19 cellular contexts compared by ENCODE assay signal in the genomic region with DNA sequence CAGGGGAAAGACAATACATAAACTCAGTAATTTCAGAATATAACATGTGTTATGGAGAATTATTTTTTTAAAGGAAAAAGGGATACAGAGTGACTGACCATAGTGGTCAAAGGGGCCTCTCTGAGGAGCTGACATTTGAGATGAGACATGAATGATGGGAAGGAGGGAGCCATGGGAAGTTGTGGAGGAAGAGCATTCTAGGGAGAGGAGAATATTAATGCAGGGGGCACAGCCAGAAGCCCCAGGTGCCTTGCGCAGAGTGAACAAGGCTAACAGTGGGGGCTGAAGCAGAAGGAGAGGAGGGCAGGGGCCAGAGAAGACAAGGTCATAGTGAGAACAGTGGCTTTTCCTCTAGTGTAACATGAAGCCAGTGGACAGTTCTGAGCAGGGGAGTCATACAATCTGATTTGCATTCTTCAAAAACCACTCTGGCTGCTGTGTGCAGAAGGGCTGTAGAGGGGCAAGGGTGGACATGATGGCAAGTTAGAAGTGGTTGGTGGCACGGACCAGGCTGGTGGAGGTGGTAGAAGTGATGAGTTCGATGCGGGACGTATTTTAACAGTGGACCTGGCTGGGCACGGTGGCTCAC. TPM values are rescaled to one million over a fixed set of nuclear protein-coding genes. Genes with fewer than 3 reads are reported as not detected.
A peak's percentile ranks its signal among the peaks of the same experiment; 100 is the strongest.
DNase-seq lines count a peak whose midpoint lies in the region; ATAC-seq, FAIRE-seq and TF ChIP-seq lines count a peak whose summit lies in the region.
"Had no signal": no experiment of that assay in that cellular context is flagged by ENCODE, and none has a peak within 500 bp of the region (broad histone marks: within the 10 kb centered on the region; RNA-seq: fewer than 3 reads in every experiment).

No MANE protein-coding gene starts in this region.

- H3K79me1 ChIP-seq in IMR-90 (ENCODE audit: low read depth in 1 of 2, low read length in 2 of 2), result no peaks in the 10 kb centered on the region

- 89% methylated on average over 6 of the region's 6 CpGs for WGBS in A549 (ENCODE audit: missing lambda C conversion rate)
- WGBS in IMR-90 (ENCODE audit: extremely low coverage in 2 of 2, insufficient read length in 1 of 2), 2 experiments, result 100% methylated on average over 1 of the region's 6 CpGs; no CpG with 5 or more reads in 1 of the 2 experiments
- WGBS in K562 (ENCODE audit: insufficient coverage, low coverage, missing lambda C conversion rate), result 0% methylated on average over 6 of the region's 6 CpGs

- H3K4me1 Mint-ChIP-seq in neural progenitor cell, result peaks cover 19% of the 10 kb centered on the region

- H2AK9ac ChIP-seq in IMR-90 (replicated peaks; ENCODE audit: low read depth, low read length, poor library complexity), result peak overlapping the region; percentile 78

- H3K4ac ChIP-seq in IMR-90 (ENCODE audit: low read depth, low read length), result no peak overlapping the region

- no peak overlapping the region for H3K56ac ChIP-seq in IMR-90 (ENCODE audit: extremely low read depth, insufficient read depth, low read length)

- H3K4me1 ChIP-seq in A549 (peaks cover 13% of the 10 kb centered on the region), IMR-90 (ENCODE audit: control insufficient read depth, insufficient read depth, low read length) (no peaks in the 10 kb centered on the region), K562 (replicated peaks in 1 of 2; ENCODE audit: control insufficient read depth in 2 of 2, insufficient read depth in 2 of 2, low read length in 2 of 2) (0 out of 5 replicates have a peak, but pooled peaks cover 0 to 4% of the 10 kb centered on the region in 2 experiments), neural progenitor cell (peaks cover 10% of the 10 kb centered on the region)
- H3K4me1 ChIP-seq: BLaER1 had no signal

- no peak overlapping the region for H4K5ac ChIP-seq in IMR-90 (ENCODE audit: low read depth, low read length)

- H3K23ac ChIP-seq in IMR-90 (ENCODE audit: low read depth, low read length), result no peak overlapping the region

- no peak overlapping the region for H3K4me3 ChIP-seq in A549
- no peak overlapping the region for H3K4me3 ChIP-seq in IMR-90 (ENCODE audit: insufficient read depth, low read depth, low read length)
- H3K4me3 ChIP-seq in K562, result no peak overlapping the region
- no peak overlapping the region for H3K4me3 ChIP-seq in neural progenitor cell
- H3K4me3 ChIP-seq: BLaER1 had no signal

- H3K9me1 ChIP-seq in IMR-90 (ENCODE audit: insufficient read depth, low read length) (no peaks in the 10 kb centered on the region), K562 (ENCODE audit: control insufficient read depth, insufficient read depth, low read length) (no peaks in the 10 kb centered on the region)

- no peak overlapping the region for H4K8ac ChIP-seq in IMR-90 (ENCODE audit: low read depth in 2 of 2, low read length in 2 of 2)

- TF ChIP-seq CTCF in A549 (IDR thresholded peaks at IDR 0.05) (no peak), IMR-90 (conservative IDR thresholded peaks at IDR 0.05; ENCODE audit: low read depth, low read length) (no peak), K562 (IDR thresholded peaks at IDR 0.05 in 2 of 3, conservative IDR thresholded peaks at IDR 0.05 in 1 of 3; ENCODE audit: insufficient read depth in 2 of 3, low read depth in 1 of 3, low read length in 3 of 3) (no peak), neural progenitor cell (IDR thresholded peaks at IDR 0.05) (no peak), D721Med (IDR thresholded peaks at IDR 0.05; ENCODE audit: insufficient read depth, missing control alignments) (no peak)

- H3K27ac Mint-ChIP-seq in neural progenitor cell, result peak overlapping the region; percentile 42
- H3K27ac Mint-ChIP-seq: CD4-positive, alpha-beta memory T cell had no signal

- no peak overlapping the region for H3K4me3 Mint-ChIP-seq in neural progenitor cell
- H3K4me3 Mint-ChIP-seq: CD4-positive, alpha-beta memory T cell had no signal

- H3K4me2 ChIP-seq in A549, result no peak overlapping the region
- no peak overlapping the region for H3K4me2 ChIP-seq in IMR-90 (ENCODE audit: low read depth, low read length)
- no peak overlapping the region for H3K4me2 ChIP-seq in K562 (ENCODE audit: insufficient read depth, low read length)
- H3K4me2 ChIP-seq in neural progenitor cell, result no peak overlapping the region
- H3K4me2 ChIP-seq: BLaER1, KMS-11 had no signal

- no peak for DNase-seq in A549 (ENCODE audit: low read depth in 1 of 2, low spot score in 1 of 2)
- DNase-seq in IMR-90, result no peak
- DNase-seq in K562 (ENCODE audit: extremely low read depth in 1 of 4, low spot score in 3 of 4), result no peak
- DNase-seq in neural progenitor cell (ENCODE audit: low spot score), result no peak
- DNase-seq in left ventricle myocardium superior, result no peak
- DNase-seq in DMS153 treated with DMSO at 0.1 percent for 48 hours (lab: John Stamatoyannopoulos, UW; ENCODE audit: unreplicated experiment), result no peak
- DNase-seq in D721Med (ENCODE audit: insufficient read length, low spot score), result no peak
- DNase-seq: CD4-positive, alpha-beta memory T cell; NCI-H1048; NCI-H1694; NCI-H446 treated with DMSO at 0.1 percent for 48 hours; SHP77 treated with DMSO at 0.1 percent for 48 hours; SW 1271 had no signal

- no peak overlapping the region for H2BK15ac ChIP-seq in IMR-90 (ENCODE audit: low read depth, low read length)

- CTCF ChIA-PET in A549 (lab: Yijun Ruan, JAX), result interaction anchor here (1.1 to 2.3 kb wide), 3 partner anchors 13 to 176 kb away, joined by 4 to 11 read pairs (median 6); no protein-coding TSS in a partner anchor
- CTCF ChIA-PET in IMR-90 (lab: Yijun Ruan, JAX), result interaction anchor here (0.7 kb wide), 1 partner anchor 136 kb away, joined by 3 read pairs; no protein-coding TSS in a partner anchor
- CTCF ChIA-PET in K562 (lab: Yijun Ruan, JAX; ENCODE audit: low intra/inter-chr PET ratio), result no interaction called here

- no peak overlapping the region for H4K91ac ChIP-seq in IMR-90 (ENCODE audit: insufficient read depth, low read depth, low read length)

- no TSS peak for BruUV-seq in IMR-90 (replicated peaks; lab: Mats Ljungman, UMichigan)
- no TSS peak for BruUV-seq in K562 (replicated peaks; lab: Mats Ljungman, UMichigan)

- H3K27me3 Mint-ChIP-seq in neural progenitor cell (ENCODE audit: insufficient read depth, low read depth), result peaks cover 13% of the 10 kb centered on the region

- dilution Hi-C loops in IMR-90 (cut with HindIII; ENCODE audit: low sequenced_read_pairs, unreplicated experiment), result no loop called here

- H2BK120ac ChIP-seq in IMR-90 (ENCODE audit: low read depth, low read length), result no peak overlapping the region

- no peaks in the 10 kb centered on the region for H3K36me3 Mint-ChIP-seq in neural progenitor cell
- H3K36me3 Mint-ChIP-seq: CD4-positive, alpha-beta memory T cell had no signal

- H3K9ac ChIP-seq in IMR-90 (ENCODE audit: low read depth, low read length) (no peak overlapping the region), K562 (ENCODE audit: insufficient read depth in 1 of 2, low read depth in 2 of 2, low read length in 2 of 2) (no peak overlapping the region), neural progenitor cell (no peak overlapping the region)
- H3K9ac ChIP-seq: BLaER1, KMS-11 had no signal

- TF ChIP-seq EP300 in A549 (IDR thresholded peaks at IDR 0.05), result no peak
- no peak for TF ChIP-seq EP300 in K562 (IDR thresholded peaks at IDR 0.05; ENCODE audit: low read length)

- peaks cover 2% of the 10 kb centered on the region for H3K9me3 Mint-ChIP-seq in neural progenitor cell

- H3K18ac ChIP-seq in IMR-90 (ENCODE audit: low read depth, low read length), result no peak overlapping the region

- in situ Hi-C loops in IMR-90 (cut with MboI; ENCODE audit: low sequenced_read_pairs), result no loop called here
- in situ Hi-C loops in K562 (cut with MboI), result no loop called here

- H3K27ac ChIP-seq in A549 (peak overlapping the region in 1 of 2 experiments; percentile 62; a peak in 1 of 6 replicates), IMR-90 (ENCODE audit: insufficient read depth, low read length) (no peak overlapping the region), K562 (ENCODE audit: extremely low read depth, low read depth, low read length) (no peak overlapping the region), neural progenitor cell (no peak overlapping the region)
- H3K27ac ChIP-seq: BLaER1, KMS-11 had no signal

- H2AFZ ChIP-seq in IMR-90 (replicated peaks; ENCODE audit: low read length, poor library complexity) (no peak overlapping the region), K562 (ENCODE audit: low read depth, low read length) (no peak overlapping the region), neural progenitor cell (replicated peaks) (no peak overlapping the region)

- H2AK5ac ChIP-seq in IMR-90 (ENCODE audit: low read depth, low read length), result no peak overlapping the region

- H3F3A ChIP-seq in neural progenitor cell (ENCODE audit: low read depth), result peaks cover 3% of the 10 kb centered on the region

- H3K14ac ChIP-seq in IMR-90 (replicated peaks; ENCODE audit: low read depth, low read length), result no peak overlapping the region

- H4K20me1 ChIP-seq in IMR-90 (ENCODE audit: insufficient read depth, low read length) (no peaks in the 10 kb centered on the region; the same call in 1 of the 2 replicates), K562 (replicated peaks; ENCODE audit: control insufficient read depth, insufficient read depth, low read length) (peaks cover 4% of the 10 kb centered on the region; the same call in 1 of the 2 replicates), neural progenitor cell (ENCODE audit: low read depth) (no peaks in the 10 kb centered on the region)
- H4K20me1 ChIP-seq: BLaER1 had no signal

- H2BK5ac ChIP-seq in IMR-90 (ENCODE audit: low read depth, low read length, poor library complexity, severe bottlenecking), result no peak overlapping the region

- no peak overlapping the region for H2BK20ac ChIP-seq in IMR-90 (ENCODE audit: low read depth, low read length)

- intact Hi-C loops in IMR-90 (cut with micrococcal nuclease) (no loop called here), K562 (cut with micrococcal nuclease) (no loop called here), left ventricle myocardium superior (cut with micrococcal nuclease) (no loop called here)

- no peaks in the 10 kb centered on the region for H3K36me3 ChIP-seq in IMR-90 (ENCODE audit: control insufficient read depth, insufficient read depth, low read length)
- no peaks in the 10 kb centered on the region for H3K36me3 ChIP-seq in K562 (ENCODE audit: control insufficient read depth, insufficient read depth, low read length)
- no peaks in the 10 kb centered on the region for H3K36me3 ChIP-seq in neural progenitor cell
- H3K36me3 ChIP-seq: BLaER1 had no signal

- H3K9me3 ChIP-seq in A549 (no peaks in the 10 kb centered on the region), IMR-90 (ENCODE audit: control insufficient read depth, insufficient read depth, low read length) (peaks cover 2% of the 10 kb centered on the region; the same call in 1 of the 2 replicates), K562 (replicated peaks; ENCODE audit: control insufficient read depth, insufficient read depth, low read depth, low read length) (no peaks in the 10 kb centered on the region), neural progenitor cell (ENCODE audit: low read depth) (no peaks in the 10 kb centered on the region)

- POLR2A ChIA-PET in A549 (lab: Yijun Ruan, JAX), result no interaction called here
- POLR2A ChIA-PET in IMR-90 (lab: Charles Lee; ENCODE audit: unreplicated experiment), result no interaction called here
- POLR2A ChIA-PET in K562 (lab: Yijun Ruan, JAX), result interaction anchor here (0.6 kb wide), 1 partner anchor 285 kb away, joined by 3 read pairs; no protein-coding TSS in a partner anchor

- TF ChIP-seq POLR2A in A549 (IDR thresholded peaks at IDR 0.05; ENCODE audit: low read length), result no peak
- no peak for TF ChIP-seq POLR2A in IMR-90 (IDR thresholded peaks at IDR 0.05; ENCODE audit: low read depth, low read length)
- no peak for TF ChIP-seq POLR2A in K562 (conservative IDR thresholded peaks at IDR 0.05)

- FAIRE-seq in A549 (lab: Jason Lieb, UNC) (no peak), K562 (lab: Jason Lieb, UNC) (no peak), D721Med (lab: Jason Lieb, UNC) (no peak)
- FAIRE-seq: H54 had no signal

- H3K27me3 ChIP-seq in IMR-90 (ENCODE audit: control insufficient read depth, insufficient read depth, low read length) (peaks cover 52% of the 10 kb centered on the region), K562 (ENCODE audit: control insufficient read depth in 2 of 2, insufficient read depth in 2 of 2, low read length in 2 of 2) (peaks cover 30 to 56% of the 10 kb centered on the region in 2 experiments; a peak in 4 of 5 replicates), neural progenitor cell (no peaks in the 10 kb centered on the region)

- no peak for ATAC-seq in A549
- peak; percentile 53 for ATAC-seq in IMR-90 (ENCODE audit: low read depth)
- no peak for ATAC-seq in K562
- ATAC-seq in left ventricle myocardium superior, result no peak

- no peaks in the 10 kb centered on the region for H3K79me2 ChIP-seq in K562 (ENCODE audit: control insufficient read depth, insufficient read depth, low read length)
- H3K79me2 ChIP-seq in neural progenitor cell (ENCODE audit: low read depth), result no peaks in the 10 kb centered on the region

- no peak for TF ChIP-seq RAD21 in A549 (conservative IDR thresholded peaks at IDR 0.05 in 1 of 2, IDR thresholded peaks at IDR 0.05 in 1 of 2)
- TF ChIP-seq RAD21 in IMR-90 (IDR thresholded peaks at IDR 0.05; ENCODE audit: low read length), result no peak
- no peak for TF ChIP-seq RAD21 in K562 (CRISPR knock-in tag; conservative IDR thresholded peaks at IDR 0.05 in 1 of 2, IDR thresholded peaks at IDR 0.05 in 1 of 2)

RNA-seq across cellular contexts. Expression of a gene that starts 28.2 kb away (rescaled TPM):
- 1.3 and 1.7 TPM in 2 replicates for polyA plus RNA-seq in A549 (2011; rRNA removed)
- polyA plus RNA-seq in A549 (2012; cell fraction: cytosol; rRNA removed), result 0.74 and 1.1 TPM in 2 replicates
- polyA plus RNA-seq in A549 (2012; cell fraction: nucleus; rRNA removed), result 0.88 and 0.92 TPM in 2 replicates
- polyA plus RNA-seq in A549 (2017; fragmentation: RNase III; extraction: RNeasy Plus Mini Kit Qiagen cat#74134 plus additional on column Dnase treatment), result 0.76 to 0.84 TPM (median 0.78 TPM) in 3 replicates
- polyA minus RNA-seq in A549 (2011; rRNA and poly(A)+ RNA removed), result 2.3 and 2.6 TPM in 2 replicates
- not detected in 2 replicates for total RNA-seq in IMR-90 (2012; rRNA removed)
- polyA plus RNA-seq in IMR-90 (2012; rRNA removed), result not detected in 2 replicates
- not detected in 2 replicates for polyA plus RNA-seq in IMR-90 (2012; cell fraction: cytosol; rRNA removed)
- polyA plus RNA-seq in IMR-90 (2012; cell fraction: nucleus; rRNA removed; ENCODE audit: low replicate concordance), result not detected in 2 replicates
- total RNA-seq in K562 (2011; cell fraction: chromatin; rRNA removed; ENCODE audit: low replicate concordance), result not detected in 2 replicates
- total RNA-seq in K562 (2011; cell fraction: nucleolus; rRNA removed), result not detected in 2 replicates
- not detected in 2 replicates for total RNA-seq in K562 (2011; cell fraction: nucleoplasm; rRNA removed)
- total RNA-seq in K562 (2014; rRNA removed), result not detected in 2 replicates
- total RNA-seq in K562 (2014; rRNA removed; fragmentation: Illumina TruSeq; extraction: Trizol), result not detected in 2 replicates
- not detected in 2 replicates for total RNA-seq in K562 (2015; rRNA removed; fragmentation: Illumina TruSeq; extraction: Trizol)
- not detected in 2 replicates for total RNA-seq in K562 (2021)
- polyA plus RNA-seq in K562 (2011; rRNA removed), result not detected in 2 replicates
- polyA plus RNA-seq in K562 (2011; cell fraction: cytosol; rRNA removed), result not detected in 2 replicates
- not detected in 2 replicates for polyA plus RNA-seq in K562 (2011; cell fraction: nucleus; rRNA removed)
- polyA plus RNA-seq in K562 (2012), result not detected in 2 replicates
- not detected in 2 replicates for polyA plus RNA-seq in K562 (2014; fragmentation: Illumina TruSeq; extraction: Trizol)
- polyA plus RNA-seq in K562 (2014; fragmentation: Nextera tagmentation; extraction: Ambion mirVana), result not detected
- not detected in 2 replicates for polyA plus RNA-seq in K562 (2014; rRNA removed)
- polyA minus RNA-seq in K562 (2011; rRNA and poly(A)+ RNA removed), result not detected in 2 replicates
- not detected in 2 replicates for polyA minus RNA-seq in K562 (2011; cell fraction: cytosol; rRNA and poly(A)+ RNA removed)
- not detected in 2 replicates for polyA minus RNA-seq in K562 (2011; cell fraction: nucleus; rRNA and poly(A)+ RNA removed)
- total RNA-seq in neural progenitor cell (ENCODE audit: low replicate concordance), result 3.0 and 3.3 TPM in 2 replicates
- total RNA-seq in left ventricle myocardium superior, result 3.7 TPM
- total RNA-seq: A172, HT1080 had no signal
- polyA plus RNA-seq: AG04450 had no signal
